In genomic region chr1:108085628-108086027, GRCh38 we compare ENCODE assay signal across 35 cellular contexts.
"Had no signal": no experiment of that assay in that cellular context is flagged by ENCODE, and none has a peak within 500 bp of the region (broad histone marks: within the 10 kb centered on the region; RNA-seq: fewer than 3 reads in every experiment).

No MANE protein-coding gene starts in this region.

- H3K27me3 ChIP-seq: MG63 had no signal

- H3K4me3 ChIP-seq: MG63 had no signal

- DNase-seq: Karpas-422, Kasumi-1, MG63, MM.1S, MV-4-11, NCI-H1048, NCI-H1092, NCI-H1092 treated with DMSO at 0.1 percent for 48 hours, NCI-H1105, NCI-H1105 treated with DMSO at 0.1 percent for 48 hours, NCI-H1417, NCI-H1417 treated with DMSO at 0.1 percent for 48 hours, NCI-H1436, NCI-H1436 treated with DMSO at 0.1 percent for 48 hours, NCI-H146, NCI-H1694, NCI-H1694 treated with DMSO at 0.1 percent for 48 hours, NCI-H187, NCI-H187 treated with DMSO at 0.1 percent for 48 hours, NCI-H1930, NCI-H2029, NCI-H2029 treated with DMSO at 0.1 percent for 48 hours, NCI-H2081, NCI-H2081 treated with DMSO at 0.1 percent for 48 hours, NCI-H2107, NCI-H2171, NCI-H2171 treated with DMSO at 0.1 percent for 48 hours, NCI-H2227 treated with DMSO at 0.1 percent for 48 hours, NCI-H226, NCI-H345, NCI-H446, NCI-H446 treated with DMSO at 0.1 percent for 48 hours, NCI-H510A, NCI-H510A treated with DMSO at 0.1 percent for 48 hours, NCI-H524 had no signal

- H3K36me3 ChIP-seq: MG63 had no signal

- H3K9me3 ChIP-seq: MG63 had no signal
